20 cellular contexts compared by ENCODE assay signal in the genomic region with DNA sequence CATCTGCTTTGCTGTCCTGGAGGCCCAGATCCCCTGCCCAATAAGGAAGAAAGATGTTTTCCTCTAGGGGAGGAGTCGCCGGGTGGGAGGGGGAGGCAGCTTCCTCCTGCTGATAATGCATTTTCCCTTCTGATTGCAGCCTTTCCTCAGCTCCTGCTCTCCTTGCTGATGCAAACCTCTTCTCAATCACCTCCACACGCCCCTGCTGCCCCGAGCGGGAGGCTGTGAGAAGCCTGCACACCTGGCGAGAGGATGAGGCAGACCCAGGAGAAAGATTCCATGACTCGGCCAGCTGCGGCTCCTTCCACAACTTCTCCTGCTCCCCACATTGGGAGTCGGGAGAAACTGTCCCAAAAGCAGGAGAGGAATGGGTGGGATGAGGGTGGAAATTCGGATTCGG. TPM values are rescaled to one million over a fixed set of nuclear protein-coding genes. Genes with fewer than 3 reads are reported as not detected.
DNase-seq lines count a peak whose midpoint lies in the region; ATAC-seq, FAIRE-seq and TF ChIP-seq lines count a peak whose summit lies in the region.
"Had no signal": no experiment of that assay in that cellular context is flagged by ENCODE, and none has a peak within 500 bp of the region (broad histone marks: within the 10 kb centered on the region; RNA-seq: fewer than 3 reads in every experiment).

No MANE protein-coding gene starts in this region.

- no peak for TF ChIP-seq POLR2A in K562 (conservative IDR thresholded peaks at IDR 0.05)

- H3K9me2 ChIP-seq in SK-N-SH = no peaks in the 10 kb centered on the region

- 72% methylated on average over 11 of the region's 11 CpGs for WGBS in SK-N-SH (ENCODE audit: low lambda C conversion rate)
- WGBS in K562 (ENCODE audit: insufficient coverage, low coverage, missing lambda C conversion rate) = 0% methylated on average over 11 of the region's 11 CpGs

- H3K4me3 ChIP-seq in SK-N-SH (ENCODE audit: low read depth in 2 of 2, low read length in 1 of 2) (no peak overlapping the region), K562 (no peak overlapping the region)
- H3K4me3 ChIP-seq: GM12878 had no signal

- POLR2A ChIA-PET in SK-N-SH (lab: Yijun Ruan, JAX) = no interaction called here
- POLR2A ChIA-PET in K562 (lab: Yijun Ruan, JAX) = interaction anchor here (0.5 kb wide), 1 partner anchor 91 kb away, joined by 3 read pairs; no protein-coding TSS in a partner anchor

- H3K27me3 ChIP-seq in SK-N-SH (ENCODE audit: insufficient read depth) = peaks cover 10% of the 10 kb centered on the region; the same call in 1 of the 2 replicates
- H3K27me3 ChIP-seq in K562 (ENCODE audit: control insufficient read depth in 2 of 2, insufficient read depth in 2 of 2, low read length in 2 of 2) = peaks cover 33 to 87% of the 10 kb centered on the region in 2 experiments

- intact Hi-C loops in K562 (cut with micrococcal nuclease) (no loop called here), left cardiac atrium (cut with DNase I) (no loop called here)

- ATAC-seq in SK-N-SH treated with all-trans-retinoic acid at 6 μM for 48 hours = no peak
- no peak; the same call in 1 of the 3 replicates for ATAC-seq in K562
- ATAC-seq in GM21737 (IDR thresholded peaks at IDR 0.05; ENCODE audit: unreplicated experiment) = no peak
- ATAC-seq in left cardiac atrium = no peak
- ATAC-seq: GM12878 had no signal

- H4K20me1 ChIP-seq in SK-N-SH (ENCODE audit: insufficient read depth) (no peaks in the 10 kb centered on the region), K562 (replicated peaks; ENCODE audit: control insufficient read depth, insufficient read depth, low read length) (peaks cover 12% of the 10 kb centered on the region)

- TF ChIP-seq CTCF in SK-N-SH (IDR thresholded peaks at IDR 0.05) (no peak), K562 (IDR thresholded peaks at IDR 0.05 in 2 of 3, conservative IDR thresholded peaks at IDR 0.05 in 1 of 3; ENCODE audit: insufficient read depth in 2 of 3, low read depth in 1 of 3, low read length in 3 of 3) (no peak)

- H3K9me1 ChIP-seq in K562 (ENCODE audit: control insufficient read depth, insufficient read depth, low read length) = no peaks in the 10 kb centered on the region

- H3K36me3 ChIP-seq in SK-N-SH (replicated peaks in 1 of 2; ENCODE audit: control insufficient read depth in 1 of 2, insufficient read depth in 2 of 2, low read length in 1 of 2) (no peaks in the 10 kb centered on the region), K562 (ENCODE audit: control insufficient read depth, insufficient read depth, low read length) (no peaks in the 10 kb centered on the region)

- H2AFZ ChIP-seq in SK-N-SH (ENCODE audit: low read depth) = no peak overlapping the region
- no peak overlapping the region for H2AFZ ChIP-seq in K562 (ENCODE audit: low read depth, low read length)

- H3K4me1 ChIP-seq in SK-N-SH (ENCODE audit: control insufficient read depth in 1 of 2, insufficient read depth in 2 of 2, low read depth in 1 of 2, low read length in 1 of 2) (no peaks in the 10 kb centered on the region; a peak in 1 of 4 replicates), K562 (replicated peaks in 1 of 2; ENCODE audit: control insufficient read depth in 2 of 2, insufficient read depth in 2 of 2, low read length in 2 of 2) (no peaks in the 10 kb centered on the region)

- H3K79me2 ChIP-seq in SK-N-SH (ENCODE audit: insufficient read depth) = no peaks in the 10 kb centered on the region
- no peaks in the 10 kb centered on the region for H3K79me2 ChIP-seq in K562 (ENCODE audit: control insufficient read depth, insufficient read depth, low read length)

- H3K27ac ChIP-seq in SK-N-SH (ENCODE audit: low read depth in 2 of 2, low read length in 1 of 2) = no peak overlapping the region
- H3K27ac ChIP-seq in K562 (ENCODE audit: extremely low read depth, low read depth, low read length) = no peak overlapping the region

- no peak overlapping the region for H3K4me2 ChIP-seq in SK-N-SH
- no peak overlapping the region for H3K4me2 ChIP-seq in K562 (ENCODE audit: insufficient read depth, low read length)

- FAIRE-seq in K562 (lab: Jason Lieb, UNC) = no peak
- FAIRE-seq: GM12878 had no signal

- BruUV-seq in K562 (replicated peaks; lab: Mats Ljungman, UMichigan) = no TSS peak

- in situ Hi-C loops in K562 (cut with MboI) = no loop called here

- H3K9me3 ChIP-seq in SK-N-SH = no peaks in the 10 kb centered on the region
- no peaks in the 10 kb centered on the region for H3K9me3 ChIP-seq in K562 (replicated peaks; ENCODE audit: control insufficient read depth, insufficient read depth, low read depth, low read length)

- TF ChIP-seq EP300 in SK-N-SH (IDR thresholded peaks at IDR 0.05; ENCODE audit: borderline replicate concordance in 1 of 2, low read depth in 1 of 2, low read length in 1 of 2) = no peak
- TF ChIP-seq EP300 in K562 (IDR thresholded peaks at IDR 0.05; ENCODE audit: low read length) = no peak

- H3F3A ChIP-seq in SK-N-SH (replicated peaks; ENCODE audit: insufficient read depth) = no peaks in the 10 kb centered on the region

- DNase-seq in SK-N-SH (peak; percentile 60), K562 (ENCODE audit: extremely low read depth in 1 of 4, low spot score in 3 of 4) (peak in 2 of 4 experiments; percentile 12 to 23), iPS-NIHi11 (ENCODE audit: low spot score) (peak; percentile 54), left cardiac atrium (no peak), NCI-H446 treated with DMSO at 0.1 percent for 48 hours (lab: John Stamatoyannopoulos, UW) (no peak)
- DNase-seq: CD4-positive, alpha-beta T cell; DMS153; GF-D8; HFFc6; NCI-H1048; NCI-H1436; NCI-H2029 treated with DMSO at 0.1 percent for 48 hours; NCI-H2171; OCI-M1; SHP77 had no signal

- TF ChIP-seq RAD21 in SK-N-SH (IDR thresholded peaks at IDR 0.05; ENCODE audit: low read length) = no peak
- no peak for TF ChIP-seq RAD21 in K562 (CRISPR knock-in tag; conservative IDR thresholded peaks at IDR 0.05 in 1 of 2, IDR thresholded peaks at IDR 0.05 in 1 of 2)

- H3K9ac ChIP-seq in SK-N-SH = no peak overlapping the region
- no peak overlapping the region for H3K9ac ChIP-seq in K562 (ENCODE audit: insufficient read depth in 1 of 2, low read depth in 2 of 2, low read length in 2 of 2)

- CTCF ChIA-PET in SK-N-SH (lab: Yijun Ruan, JAX) = no interaction called here
- CTCF ChIA-PET in K562 (lab: Yijun Ruan, JAX; ENCODE audit: low intra/inter-chr PET ratio) = no interaction called here

TF ChIP-seq in SK-N-SH, 30 proteins besides CTCF, POLR2A, EP300 and RAD21 (continues in another document):
- no peak for TF ChIP-seq MEF2A (IDR thresholded peaks at IDR 0.05; ENCODE audit: borderline replicate concordance, low read depth)
- TF ChIP-seq JUND (IDR thresholded peaks at IDR 0.05) = no peak
- TF ChIP-seq ELF1 (IDR thresholded peaks at IDR 0.05) = no peak
- no peak for TF ChIP-seq TAF1 (IDR thresholded peaks at IDR 0.05; ENCODE audit: borderline replicate concordance, low read depth, low read length)
- TF ChIP-seq NFIC (IDR thresholded peaks at IDR 0.05; ENCODE audit: borderline replicate concordance) = no peak
- TF ChIP-seq GATA2 (CRISPR knock-in tag; IDR thresholded peaks at IDR 0.05) = no peak
- TF ChIP-seq SIN3A (IDR thresholded peaks at IDR 0.05; ENCODE audit: borderline replicate concordance, low read depth, low read length) = no peak
- no peak for TF ChIP-seq FOXJ3 (CRISPR knock-in tag; IDR thresholded peaks at IDR 0.05)

TF ChIP-seq in K562, 482 proteins besides CTCF, POLR2A, EP300 and RAD21:
- TF ChIP-seq ZNF41 (CRISPR knock-in tag; conservative IDR thresholded peaks at IDR 0.05) (no peak), NCOA4 (IDR thresholded peaks at IDR 0.05; ENCODE audit: partially characterized antibody) (no peak), ZNF316 (IDR thresholded peaks at IDR 0.05) (0 out of 2 replicates have a peak, but pooled peaks have one; percentile 26), SFPQ (IDR thresholded peaks at IDR 0.05; ENCODE audit: low read depth, low read length) (no peak)

RNA-seq across cellular contexts. Expression of gene NTNG2, which starts 6.9 kb away (rescaled TPM):
- 5.1 and 6.1 TPM in 2 replicates for polyA plus RNA-seq in SK-N-SH (2012; rRNA removed)
- 1.8 and 3.6 TPM in 2 replicates for polyA plus RNA-seq in SK-N-SH (2012; cell fraction: cytosol; rRNA removed)
- 11.3 and 17.2 TPM in 2 replicates for polyA plus RNA-seq in SK-N-SH (2012; cell fraction: nucleus; rRNA removed)
- 0.65 TPM in 1 of 2 replicates, not detected in the other for total RNA-seq in K562 (2011; cell fraction: chromatin; rRNA removed; ENCODE audit: low replicate concordance)
- 0.13 and 0.67 TPM in 2 replicates for total RNA-seq in K562 (2011; cell fraction: nucleolus; rRNA removed)
- total RNA-seq in K562 (2011; cell fraction: nucleoplasm; rRNA removed) = 0.07 and 2.3 TPM in 2 replicates
- total RNA-seq in K562 (2014; rRNA removed) = not detected in 2 replicates
- total RNA-seq in K562 (2014; rRNA removed; fragmentation: Illumina TruSeq; extraction: Trizol) = not detected in 2 replicates
- not detected in 2 replicates for total RNA-seq in K562 (2015; rRNA removed; fragmentation: Illumina TruSeq; extraction: Trizol)
- total RNA-seq in K562 (2021) = 0.09 and 0.42 TPM in 2 replicates
- 0.11 TPM in 1 of 2 replicates, not detected in the other for polyA plus RNA-seq in K562 (2011; rRNA removed)
- polyA plus RNA-seq in K562 (2011; cell fraction: cytosol; rRNA removed) = 0.19 and 2.2 TPM in 2 replicates
- polyA plus RNA-seq in K562 (2011; cell fraction: nucleus; rRNA removed) = 0.03 and 0.30 TPM in 2 replicates
- 0.11 and 0.25 TPM in 2 replicates for polyA plus RNA-seq in K562 (2012)
- not detected in 2 replicates for polyA plus RNA-seq in K562 (2014; fragmentation: Illumina TruSeq; extraction: Trizol)
- not detected for polyA plus RNA-seq in K562 (2014; fragmentation: Nextera tagmentation; extraction: Ambion mirVana)
- polyA plus RNA-seq in K562 (2014; rRNA removed) = 0.01 TPM in 1 of 2 replicates, not detected in the other
- not detected in 2 replicates for polyA minus RNA-seq in K562 (2011; rRNA and poly(A)+ RNA removed)
- not detected in 2 replicates for polyA minus RNA-seq in K562 (2011; cell fraction: cytosol; rRNA and poly(A)+ RNA removed)
- 0.40 TPM in 1 of 2 replicates, not detected in the other for polyA minus RNA-seq in K562 (2011; cell fraction: nucleus; rRNA and poly(A)+ RNA removed)
- 1 to 10 TPM; 5.0 to 6.5 TPM for total RNA-seq in left cardiac atrium
- total RNA-seq: HT-29, MCF 10A had no signal

Comparison
In these comparisons a context has a peak if more than half of its experiments do, and no peak if none do; other contexts are left out.
1. DNase-seq: peak in SK-N-SH (single experiment) and iPS-NIHi11 (single experiment); none in left cardiac atrium (single experiment) and NCI-H446 treated with DMSO at 0.1 percent for 48 hours (single experiment).